Comparison of ENCODE assay signal across 8 cellular contexts in genomic region chr20:21102691-21103311, GRCh38. TPM values are rescaled to one million over a fixed set of nuclear protein-coding genes. Genes with fewer than 3 reads are reported as not detected.
DNase-seq lines count a peak whose midpoint lies in the region; ATAC-seq, FAIRE-seq and TF ChIP-seq lines count a peak whose summit lies in the region.

No MANE protein-coding gene starts in this region.

- H3K4me3 Mint-ChIP-seq in T-helper 17 cell = peak overlapping the region; percentile 84

- H3K4me1 ChIP-seq in A549 (peaks cover 3% of the 10 kb centered on the region; the same call in 1 of the 3 replicates), esophagus squamous epithelium (peaks cover 44 to 61% (median 44%) of the 10 kb centered on the region in 3 donors), neuron (ENCODE audit: insufficient read depth, low read length) (peaks cover 28% of the 10 kb centered on the region)

- peaks cover 67% of the 10 kb centered on the region for H3K27me3 Mint-ChIP-seq in T-helper 17 cell

- intact Hi-C loops in esophagus squamous epithelium (cut with DNase I) = no loop called here

- peak overlapping the region; percentile 72 for H3K4me2 ChIP-seq in A549

- H3K27ac ChIP-seq in A549 (no peak overlapping the region), esophagus squamous epithelium (no peak overlapping the region), WERI-Rb-1 (no peak overlapping the region)

- ATAC-seq in A549 (peak; percentile 51 to 74; a peak in 5 of 6 replicates), T-helper 17 cell (peak; percentile 70)

- DNase-seq in A549 (ENCODE audit: low read depth in 1 of 2, low spot score in 1 of 2) (no peak), T-helper 17 cell (no peak), esophagus squamous epithelium (lab: John Stamatoyannopoulos, UW) (no peak), NCI-H1694 (lab: John Stamatoyannopoulos, UW) (no peak), WERI-Rb-1 (no peak)
- DNase-seq in stimulated activated CD4-positive, alpha-beta T cell treated with anti-CD3 and anti-CD28 coated beads, Interleukin-12 subunit alpha, Interleukin-12 subunit beta, amount 100 ng/mL, for 4 hours = no peak

- H3K4me1 Mint-ChIP-seq in T-helper 17 cell = peaks cover 28% of the 10 kb centered on the region

- in situ Hi-C loops in GM18951 (cut with MboI; ENCODE audit: low sequenced_read_pairs, unreplicated experiment) = no loop called here

- no peaks in the 10 kb centered on the region for H3K36me3 ChIP-seq in esophagus squamous epithelium
- no peaks in the 10 kb centered on the region for H3K36me3 ChIP-seq in neuron (ENCODE audit: insufficient read depth, low read length)
- H3K36me3 ChIP-seq in WERI-Rb-1 = no peaks in the 10 kb centered on the region

- CTCF ChIA-PET in A549 (lab: Yijun Ruan, JAX) = interaction anchor here (1.1 to 1.5 kb wide), 2 partner anchors 133 to 403 kb away, joined by 3 to 5 read pairs; no protein-coding TSS in a partner anchor

- peaks cover 38 to 100% (median 59%) of the 10 kb centered on the region in 4 donors for H3K27me3 ChIP-seq in esophagus squamous epithelium
- peaks cover 94% of the 10 kb centered on the region for H3K27me3 ChIP-seq in neuron (ENCODE audit: insufficient read depth, low read length)
- peaks cover 88% of the 10 kb centered on the region for H3K27me3 ChIP-seq in WERI-Rb-1 (ENCODE audit: insufficient read depth, low read depth, severe bottlenecking)

- no peak for TF ChIP-seq CTCF in A549 (IDR thresholded peaks at IDR 0.05)
- TF ChIP-seq CTCF in esophagus squamous epithelium (IDR thresholded peaks at IDR 0.05) = no peak
- no peak for TF ChIP-seq CTCF in WERI-Rb-1 (IDR thresholded peaks at IDR 0.05; ENCODE audit: low read depth, low read length)

- H3K9me3 ChIP-seq in A549 = no peaks in the 10 kb centered on the region
- peaks cover 3% of the 10 kb centered on the region for H3K9me3 ChIP-seq in T-helper 17 cell (ENCODE audit: control insufficient read depth, low read length, poor library complexity, severe bottlenecking)
- H3K9me3 ChIP-seq in esophagus squamous epithelium = no peaks in the 10 kb centered on the region
- no peaks in the 10 kb centered on the region for H3K9me3 ChIP-seq in neuron (ENCODE audit: low read length)
- peaks cover 6% of the 10 kb centered on the region for H3K9me3 ChIP-seq in WERI-Rb-1 (ENCODE audit: severe bottlenecking)

- TF ChIP-seq POLR2A in A549 (IDR thresholded peaks at IDR 0.05; ENCODE audit: low read length) = no peak
- peak; percentile 30 for TF ChIP-seq POLR2A in GM18951 (IDR thresholded peaks at IDR 0.05; ENCODE audit: extremely low read depth, insufficient read depth, insufficient read length)
- TF ChIP-seq POLR2A in esophagus squamous epithelium (IDR thresholded peaks at IDR 0.05) = no peak

- TF ChIP-seq EP300 in A549 (IDR thresholded peaks at IDR 0.05) = no peak

- no peak overlapping the region for H2AFZ ChIP-seq in neuron (ENCODE audit: low read depth, low read length)

- FAIRE-seq in A549 (lab: Jason Lieb, UNC) = no peak

- POLR2A ChIA-PET in A549 (lab: Yijun Ruan, JAX) = no interaction called here

- peak overlapping the region; percentile 61 for H3K27ac Mint-ChIP-seq in T-helper 17 cell

- H3K36me3 Mint-ChIP-seq in T-helper 17 cell (ENCODE audit: low read depth) = no peaks in the 10 kb centered on the region

- no peak for TF ChIP-seq RAD21 in A549 (conservative IDR thresholded peaks at IDR 0.05 in 1 of 2, IDR thresholded peaks at IDR 0.05 in 1 of 2)

- peak overlapping the region; percentile 27 for H3K4me3 ChIP-seq in A549
- H3K4me3 ChIP-seq in esophagus squamous epithelium = peak overlapping the region in 3 of 4 donors; percentile 41 to 64 (median 50)
- H3K4me3 ChIP-seq in neuron (ENCODE audit: low read length) = peak overlapping the region; percentile 10
- no peak overlapping the region for H3K4me3 ChIP-seq in WERI-Rb-1 (ENCODE audit: low read depth, low read length)

- 9% methylated on average over 25 of the region's 35 CpGs for WGBS in A549 (ENCODE audit: missing lambda C conversion rate)
- 0 to 6% methylated on average over 8 to 15 of the region's 35 CpGs for WGBS in esophagus squamous epithelium, 2 donors

TF ChIP-seq in A549, 52 proteins besides CTCF, POLR2A, EP300 and RAD21:
- TF ChIP-seq EHF (CRISPR knock-in tag; IDR thresholded peaks at IDR 0.05) = no peak
- TF ChIP-seq SREBF2 (IDR thresholded peaks at IDR 0.05) = no peak
- TF ChIP-seq REST (IDR thresholded peaks at IDR 0.05) = peak; percentile 49

RNA-seq across cellular contexts. Expression of gene LINC00237, which starts 3.4 kb away (rescaled TPM):
- polyA plus RNA-seq in A549 (2011; rRNA removed) (not detected in 2 replicates), A549 (2017; fragmentation: RNase III; extraction: RNeasy Plus Mini Kit Qiagen cat#74134 plus additional on column Dnase treatment) (not detected in 3 replicates)
- polyA plus RNA-seq in A549 (2012; cell fraction: cytosol; rRNA removed) = not detected in 2 replicates
- not detected in 2 replicates for polyA plus RNA-seq in A549 (2012; cell fraction: nucleus; rRNA removed)
- polyA minus RNA-seq in A549 (2011; rRNA and poly(A)+ RNA removed) = not detected in 2 replicates
- total RNA-seq in T-helper 17 cell (not detected), esophagus squamous epithelium (not detected)

RNA-seq across cellular contexts. Expression of gene KIZ, which starts 23.1 kb away (rescaled TPM):
- polyA plus RNA-seq in A549 (2011; rRNA removed) = 19.1 and 21.1 TPM in 2 replicates
- 3.6 and 3.9 TPM in 2 replicates for polyA plus RNA-seq in A549 (2012; cell fraction: cytosol; rRNA removed)
- 8.2 and 13.9 TPM in 2 replicates for polyA plus RNA-seq in A549 (2012; cell fraction: nucleus; rRNA removed)
- polyA plus RNA-seq in A549 (2017; fragmentation: RNase III; extraction: RNeasy Plus Mini Kit Qiagen cat#74134 plus additional on column Dnase treatment) = 6.3 to 7.1 TPM (median 6.9 TPM) in 3 replicates
- polyA minus RNA-seq in A549 (2011; rRNA and poly(A)+ RNA removed) = 4.0 and 4.5 TPM in 2 replicates
- total RNA-seq in T-helper 17 cell = 10 to 100 TPM; 23.0 to 26.9 TPM
- 10 to 100 TPM in 1 of 4 donors, 1 to 10 TPM in 3; 2.2 to 15.3 (median 9.1) TPM for total RNA-seq in esophagus squamous epithelium
